In the genomic region with DNA sequence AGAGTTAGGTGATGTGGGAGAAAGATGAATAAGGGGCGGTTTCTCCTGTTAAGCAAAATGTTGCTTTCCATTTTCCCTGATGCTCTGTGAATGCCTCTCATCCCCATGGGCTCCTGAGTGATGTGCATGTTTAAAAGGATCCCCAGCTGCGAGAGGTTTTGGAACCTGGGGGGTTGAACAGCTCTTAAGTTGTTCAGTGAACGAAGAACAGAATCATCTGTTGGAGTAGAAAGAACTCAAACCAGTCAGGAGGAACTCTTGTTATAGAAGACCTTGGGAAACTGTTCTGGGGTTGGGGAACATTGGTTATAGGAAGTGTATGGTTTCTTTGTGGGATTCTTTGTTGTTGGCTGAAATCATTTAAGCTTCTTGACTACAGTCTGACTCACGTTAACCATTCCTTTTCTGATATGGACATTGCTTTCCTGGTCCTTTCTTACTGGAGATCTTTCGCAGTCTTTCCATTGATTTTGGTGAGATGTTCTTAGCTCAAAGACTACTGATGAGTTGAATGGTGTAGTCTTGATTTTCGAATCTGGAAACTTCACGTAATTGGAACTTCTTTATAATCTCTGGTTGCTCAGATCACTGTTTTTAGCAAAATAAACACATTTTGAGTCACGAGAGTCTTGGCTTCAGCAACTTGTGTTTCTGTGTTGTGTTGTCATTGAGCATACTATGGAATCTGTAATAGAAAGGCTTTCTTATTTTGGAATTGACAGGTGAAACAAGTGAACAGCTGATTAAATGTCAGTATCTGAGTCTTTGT, we compare ENCODE assay signal across 8 cellular contexts. TPM values are rescaled to one million over a fixed set of nuclear protein-coding genes. Genes with fewer than 3 reads are reported as not detected.
DNase-seq lines count a peak whose midpoint lies in the region; ATAC-seq and TF ChIP-seq lines count a peak whose summit lies in the region.

No MANE protein-coding gene starts in this region.

- WGBS in heart left ventricle, 4 donors, result 42 to 57% (median 52%) methylated on average over 8 of the region's 8 CpGs

- H3K4me3 ChIP-seq in heart left ventricle, result peak overlapping the region; percentile 45 to 89 (median 75)
- H3K4me3 ChIP-seq in retinal pigment epithelial cell (ENCODE audit: low read length), result peak overlapping the region; percentile 61

- H3K4me1 ChIP-seq in heart left ventricle, result peaks cover 0 to 52% (median 34%) of the 10 kb centered on the region in 12 donors

- ATAC-seq in heart left ventricle, result no peak
- no peak for ATAC-seq in Right ventricle myocardium superior (ENCODE audit: poor library complexity)

- H3K9me3 Mint-ChIP-seq in T-helper 2 cell treated with Interferon-gamma antibody and Interleukin-4, amounts not matched to agents 5 μg/mL and 100 μg/mL, for 36 hours, result no peaks in the 10 kb centered on the region

- H3K4me3 Mint-ChIP-seq in T-helper 2 cell treated with Interferon-gamma antibody and Interleukin-4, amounts not matched to agents 5 μg/mL and 100 μg/mL, for 36 hours, result peak overlapping the region; percentile 92

- intact Hi-C loops in heart left ventricle (cut with DNase I) (loop anchor here in 4 of 10 donors (2.0 to 10.0 kb wide), 6 partner anchors 23 to 109 kb away; partner anchors contain the start of genes TRIM65 (in 1 of the 4) and WBP2 (in 1 of the 4)), Right ventricle myocardium superior (cut with DNase I) (no loop called here)

- H3K27ac ChIP-seq in heart left ventricle, result peak overlapping the region; percentile 94 to 100 (median 99)

- H3K36me3 ChIP-seq in heart left ventricle, result peaks cover 0 to 7% (median 0%) of the 10 kb centered on the region in 9 donors

- H3K4me1 Mint-ChIP-seq in T-helper 2 cell treated with Interferon-gamma antibody and Interleukin-4, amounts not matched to agents 5 μg/mL and 100 μg/mL, for 36 hours (ENCODE audit: low read depth), result peaks cover 38% of the 10 kb centered on the region

- TF ChIP-seq POLR2A in heart left ventricle (IDR thresholded peaks at IDR 0.05), result no peak

- no peaks in the 10 kb centered on the region for H3K27me3 ChIP-seq in heart left ventricle

- peak overlapping the region; percentile 100 for H3K27ac Mint-ChIP-seq in T-helper 2 cell treated with Interferon-gamma antibody and Interleukin-4, amounts not matched to agents 5 μg/mL and 100 μg/mL, for 36 hours

- TF ChIP-seq CTCF in heart left ventricle (IDR thresholded peaks at IDR 0.05) (no peak), retinal pigment epithelial cell (conservative IDR thresholded peaks at IDR 0.05; ENCODE audit: low read depth, low read length) (no peak)

- DNase-seq in heart left ventricle (no peak), Right ventricle myocardium superior (no peak), fibroblast of peridontal ligament (ENCODE audit: extremely low read depth) (peak; percentile 74), retinal pigment epithelial cell (ENCODE audit: low read depth) (no peak), activated gamma-delta T cell (lab: John Stamatoyannopoulos, UW) (no peak), DMS53 (lab: John Stamatoyannopoulos, UW) (no peak), retina (no peak)
- no peak for DNase-seq in T-helper 2 cell treated with Interferon-gamma antibody and Interleukin-4, amounts not matched to agents 5 μg/mL and 100 μg/mL, for 36 hours (ENCODE audit: low spot score)

- H3K9me3 ChIP-seq in heart left ventricle, result no peaks in the 10 kb centered on the region

- H3K36me3 Mint-ChIP-seq in T-helper 2 cell treated with Interferon-gamma antibody and Interleukin-4, amounts not matched to agents 5 μg/mL and 100 μg/mL, for 36 hours (ENCODE audit: low read depth), result peaks cover 12% of the 10 kb centered on the region

- no peaks in the 10 kb centered on the region for H3K27me3 Mint-ChIP-seq in T-helper 2 cell treated with Interferon-gamma antibody and Interleukin-4, amounts not matched to agents 5 μg/mL and 100 μg/mL, for 36 hours (ENCODE audit: low read depth)

RNA-seq across cellular contexts. Expression of gene UNK, which starts 1.3 kb away (rescaled TPM):
- total RNA-seq in heart left ventricle (10 to 100 TPM; 11.3 to 27.5 (median 16.3) TPM), Right ventricle myocardium superior (14.3 TPM)
- 10 to 100 TPM; 14.6 to 18.5 TPM for polyA plus RNA-seq in heart left ventricle

RNA-seq across cellular contexts. Expression of gene GALK1, which starts 21.0 kb away (rescaled TPM):
- 10 to 100 TPM in 8 of 9 donors, 1 to 10 TPM in 1; 9.6 to 30.6 (median 16.5) TPM for total RNA-seq in heart left ventricle
- polyA plus RNA-seq in heart left ventricle, result 10 to 100 TPM; 25.5 to 31.2 TPM
- total RNA-seq in Right ventricle myocardium superior, result 23.3 TPM

RNA-seq across cellular contexts. Expression of gene UNC13D, which starts 58.2 kb away (rescaled TPM):
- total RNA-seq in heart left ventricle (10 to 100 TPM in 2 of 9 donors, 1 to 10 TPM in 7; 2.1 to 28.5 (median 6.0) TPM), Right ventricle myocardium superior (10.6 TPM)
- 1 to 10 TPM; 4.5 to 5.8 TPM for polyA plus RNA-seq in heart left ventricle
